7 cellular contexts compared by ENCODE assay signal in genomic region chrY:22987413-22987812, GRCh38. TPM values are rescaled to one million over a fixed set of nuclear protein-coding genes. Genes with fewer than 3 reads are reported as not detected.
"Had no signal": no experiment of that assay in that cellular context is flagged by ENCODE, and none has a peak within 500 bp of the region (broad histone marks: within the 10 kb centered on the region; RNA-seq: fewer than 3 reads in every experiment).

No MANE protein-coding gene starts in this region.

RNA-seq across cellular contexts. Expression of gene BPY2, which starts 3.4 kb away (rescaled TPM):
- total RNA-seq: GM23248, GM23338, H1, H4, H7, H9, HFFc6 had no signal
